Comparison of ENCODE assay signal across 14 cellular contexts in the genomic region with DNA sequence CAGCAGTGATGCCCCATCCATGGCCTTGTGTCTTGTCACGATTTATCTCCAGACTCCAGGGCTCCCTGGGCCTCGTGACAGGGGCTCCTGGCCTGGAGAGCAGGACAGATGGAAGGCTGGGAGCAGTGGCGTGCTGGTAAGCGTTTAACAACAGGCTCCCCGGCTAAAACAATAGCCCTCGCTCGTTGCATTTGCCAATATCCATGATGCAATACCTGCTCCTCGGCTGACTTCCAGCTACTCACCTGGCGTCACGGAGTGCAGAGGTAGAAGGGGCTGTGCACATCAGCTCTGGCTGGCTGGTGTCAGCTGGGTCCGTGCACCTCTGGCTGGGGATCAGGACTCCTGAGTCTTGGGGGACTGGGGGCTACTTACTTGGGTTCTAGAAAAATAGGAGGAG. TPM values are rescaled to one million over a fixed set of nuclear protein-coding genes. Genes with fewer than 3 reads are reported as not detected.
DNase-seq lines count a peak whose midpoint lies in the region; ATAC-seq and TF ChIP-seq lines count a peak whose summit lies in the region.
"Had no signal": no experiment of that assay in that cellular context is flagged by ENCODE, and none has a peak within 500 bp of the region (broad histone marks: within the 10 kb centered on the region; RNA-seq: fewer than 3 reads in every experiment).

No MANE protein-coding gene starts in this region.

- intact Hi-C loops in colonic mucosa (cut with DNase I) (no loop called here), mucosa of descending colon (cut with DNase I, micrococcal nuclease) (no loop called here)

- H3K9me3 ChIP-seq in colonic mucosa = no peaks in the 10 kb centered on the region
- H3K9me3 ChIP-seq in mucosa of descending colon = no peaks in the 10 kb centered on the region
- H3K9me3 ChIP-seq in SJCRH30 (replicated peaks) = no peaks in the 10 kb centered on the region
- H3K9me3 ChIP-seq: BLaER1, gastroesophageal sphincter had no signal

- H3K36me3 ChIP-seq in colonic mucosa (no peaks in the 10 kb centered on the region), mucosa of descending colon (ENCODE audit: low read depth) (no peaks in the 10 kb centered on the region), SJCRH30 (no peaks in the 10 kb centered on the region)
- H3K36me3 ChIP-seq: BLaER1, gastroesophageal sphincter had no signal

- H3K4me1 ChIP-seq in colonic mucosa = peaks cover 9% of the 10 kb centered on the region
- peaks cover 21% of the 10 kb centered on the region for H3K4me1 ChIP-seq in mucosa of descending colon (ENCODE audit: low read depth)
- no peaks in the 10 kb centered on the region for H3K4me1 ChIP-seq in SJCRH30

- no peak overlapping the region for H3K9ac ChIP-seq in colonic mucosa (ENCODE audit: low read depth in 2 of 2, low read length in 2 of 2)
- H3K9ac ChIP-seq: BLaER1 had no signal

- no peak overlapping the region for H3K4me3 ChIP-seq in colonic mucosa
- no peak overlapping the region for H3K4me3 ChIP-seq in mucosa of descending colon
- no peak overlapping the region for H3K4me3 ChIP-seq in SJCRH30
- H3K4me3 ChIP-seq: BLaER1, gastroesophageal sphincter had no signal

- in situ Hi-C loops in GM13976 (cut with MboI; ENCODE audit: low sequenced_read_pairs, unreplicated experiment) = no loop called here

- TF ChIP-seq CTCF in GM13976 (IDR thresholded peaks at IDR 0.05; ENCODE audit: borderline replicate concordance, control extremely low read depth, extremely low read depth, insufficient read depth, missing control alignments) (no peak), colonic mucosa (IDR thresholded peaks at IDR 0.05) (no peak), mucosa of descending colon (IDR thresholded peaks at IDR 0.05) (no peak), omental fat pad (IDR thresholded peaks at IDR 0.05) (no peak)

- H3K27me3 ChIP-seq in colonic mucosa (peaks cover 12% of the 10 kb centered on the region), SJCRH30 (peaks cover 37% of the 10 kb centered on the region)

- peak overlapping the region; percentile 57 for H3K27ac ChIP-seq in colonic mucosa
- no peak overlapping the region for H3K27ac ChIP-seq in SJCRH30
- H3K27ac ChIP-seq: BLaER1, gastroesophageal sphincter had no signal

- ATAC-seq in mucosa of descending colon (peak; percentile 59), omental fat pad (ENCODE audit: low FRiP score) (no peak)
- ATAC-seq: gastroesophageal sphincter, HCT116 had no signal

- DNase-seq in GM13976 (ENCODE audit: low spot score) (peak; percentile 23), NCI-H2029 (lab: John Stamatoyannopoulos, UW) (peak; percentile 68), colonic mucosa (peak; percentile 86), mucosa of descending colon (peak; percentile 72 to 73 (median 72)), SJCRH30 (no peak), omental fat pad (ENCODE audit: low spot score) (no peak), ecto neural progenitor cell (ENCODE audit: low spot score) (no peak)
- DNase-seq: activated CD4-positive, alpha-beta T cell treated with anti-CD3 and anti-CD28 coated beads for 4 hours; kidney glomerular epithelial cell; nephron progenitor cell had no signal

RNA-seq across cellular contexts. Expression of a gene that starts 1.5 kb away (rescaled TPM):
- total RNA-seq in colonic mucosa (10 to 100 TPM; 56.6 to 83.9 TPM), mucosa of descending colon (100 to 1,000 TPM in 1 of 3 donors, 10 to 100 TPM in 2; 49.1 to 102 (median 75.5) TPM), omental fat pad (under 1 TPM in 1 of 4 donors, not detected in 3; 0.47 TPM)
- not detected in 2 replicates for total RNA-seq in SJCRH30 (2014; rRNA removed; shearing (Covaris generic))
- total RNA-seq: activated T-helper 1 cell treated with anti-CD3 and anti-CD28 coated beads, Interleukin-12 subunit alpha, Interleukin-12 subunit beta, Interleukin-2, Interleukin-4 antibody, amounts not matched to agents 30 ng/mL and 10 ng/mL and 1 ng/mL, durations not matched to agents 14 hours and 24 hours and 36 hours had no signal

RNA-seq across cellular contexts. Expression of a gene that starts 8.1 kb away (rescaled TPM):
- total RNA-seq in colonic mucosa = under 1 TPM; 0.44 to 0.88 TPM
- 1 to 10 TPM in 2 of 3 donors, under 1 TPM in 1; 0.69 to 4.0 (median 2.1) TPM for total RNA-seq in mucosa of descending colon
- 0.06 and 0.13 TPM in 2 replicates for total RNA-seq in SJCRH30 (2014; rRNA removed; shearing (Covaris generic))
- total RNA-seq in omental fat pad = 10 to 100 TPM in 1 of 4 donors, 1 to 10 TPM in 3; 1.2 to 38.8 (median 2.2) TPM

RNA-seq across cellular contexts. Expression of a gene that starts 14.4 kb away (rescaled TPM):
- 10 to 100 TPM; 27.4 to 45.8 TPM for total RNA-seq in colonic mucosa
- total RNA-seq in mucosa of descending colon = 10 to 100 TPM; 23.7 to 26.0 (median 25.7) TPM
- total RNA-seq in SJCRH30 (2014; rRNA removed; shearing (Covaris generic)) = 25.5 and 29.4 TPM in 2 replicates
- total RNA-seq in omental fat pad = 10 to 100 TPM; 15.7 to 33.9 (median 26.7) TPM

RNA-seq across cellular contexts. Expression of a gene that starts 14.5 kb away (rescaled TPM):
- total RNA-seq in colonic mucosa = 10 to 100 TPM; 28.7 to 30.0 TPM
- 10 to 100 TPM; 19.7 to 33.3 (median 26.5) TPM for total RNA-seq in mucosa of descending colon
- 16.8 and 18.9 TPM in 2 replicates for total RNA-seq in SJCRH30 (2014; rRNA removed; shearing (Covaris generic))
- 10 to 100 TPM in 3 of 4 donors, 1 to 10 TPM in 1; 8.5 to 20.6 (median 13.1) TPM for total RNA-seq in omental fat pad

RNA-seq across cellular contexts. Expression of a gene that starts 18.1 kb away (rescaled TPM):
- total RNA-seq in colonic mucosa (10 to 100 TPM; 11.6 to 27.3 TPM), mucosa of descending colon (1 to 10 TPM; 5.4 to 8.6 (median 6.7) TPM), omental fat pad (100 to 1,000 TPM in 2 of 4 donors, 10 to 100 TPM in 1, 1 to 10 TPM in 1; 9.0 to 465 (median 94.3) TPM)
- 29.0 and 32.1 TPM in 2 replicates for total RNA-seq in SJCRH30 (2014; rRNA removed; shearing (Covaris generic))

Comparison
In these comparisons a context has a peak if more than half of its experiments do, and no peak if none do; other contexts are left out.
1. DNase-seq: peak in GM13976 (single experiment), NCI-H2029 (single experiment), colonic mucosa (single experiment) and mucosa of descending colon (3 of 3); none in SJCRH30 (0 of 2), omental fat pad (single experiment) and ecto neural progenitor cell (single experiment).
2. RNA of a gene that starts 1.5 kb away (total RNA-seq): 56.6 to 83.9 TPM in colonic mucosa and 49.1 to 102 TPM in mucosa of descending colon; 0.47 TPM in omental fat pad and not detected in SJCRH30; every median in the first group is over 10 times any median in the second.